ENCODE assay signal across 1 cellular context in the genomic region with DNA sequence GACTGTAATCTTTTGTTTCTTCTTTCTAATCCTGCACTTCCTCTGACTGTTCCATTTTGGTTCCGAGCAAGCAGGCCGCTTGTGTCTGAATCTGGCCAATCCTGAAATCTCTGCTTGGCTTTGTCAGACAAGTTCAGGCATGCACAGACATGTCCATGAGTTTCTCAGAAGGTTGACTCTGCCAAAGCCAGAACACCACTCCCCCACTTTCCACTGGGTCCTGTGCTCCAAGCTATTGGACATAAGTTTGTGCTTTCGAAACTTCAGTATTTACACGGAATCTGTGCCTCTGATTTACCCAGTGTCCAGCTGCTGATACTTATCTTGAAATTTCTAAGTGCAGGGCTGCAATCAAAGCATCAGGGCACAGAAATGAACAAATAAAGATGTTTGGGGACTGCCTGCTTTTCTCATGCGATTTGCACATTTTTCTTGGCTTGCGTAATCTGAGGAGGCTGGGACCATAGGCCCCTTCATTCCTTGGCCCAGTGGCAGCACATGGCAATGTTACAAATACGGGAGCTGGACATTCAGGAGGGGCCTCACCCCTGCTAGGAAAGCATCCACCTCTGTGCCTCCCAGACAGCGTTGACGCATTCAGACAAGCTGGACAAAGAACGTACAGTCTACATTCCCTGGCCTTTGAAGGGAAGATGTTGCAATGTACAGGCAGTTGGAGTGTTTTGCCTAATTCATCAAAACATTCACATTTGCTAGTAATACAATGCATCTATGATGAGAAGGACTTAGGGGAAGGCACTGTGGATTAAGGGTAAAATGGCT.
TF ChIP-seq lines count a peak whose summit lies in the region.

No MANE protein-coding gene starts in this region.

TF ChIP-seq in HepG2, 621 proteins besides CTCF, POLR2A, EP300 and RAD21 (continued from another document and continues in another):
- TF ChIP-seq, protein P1, sequence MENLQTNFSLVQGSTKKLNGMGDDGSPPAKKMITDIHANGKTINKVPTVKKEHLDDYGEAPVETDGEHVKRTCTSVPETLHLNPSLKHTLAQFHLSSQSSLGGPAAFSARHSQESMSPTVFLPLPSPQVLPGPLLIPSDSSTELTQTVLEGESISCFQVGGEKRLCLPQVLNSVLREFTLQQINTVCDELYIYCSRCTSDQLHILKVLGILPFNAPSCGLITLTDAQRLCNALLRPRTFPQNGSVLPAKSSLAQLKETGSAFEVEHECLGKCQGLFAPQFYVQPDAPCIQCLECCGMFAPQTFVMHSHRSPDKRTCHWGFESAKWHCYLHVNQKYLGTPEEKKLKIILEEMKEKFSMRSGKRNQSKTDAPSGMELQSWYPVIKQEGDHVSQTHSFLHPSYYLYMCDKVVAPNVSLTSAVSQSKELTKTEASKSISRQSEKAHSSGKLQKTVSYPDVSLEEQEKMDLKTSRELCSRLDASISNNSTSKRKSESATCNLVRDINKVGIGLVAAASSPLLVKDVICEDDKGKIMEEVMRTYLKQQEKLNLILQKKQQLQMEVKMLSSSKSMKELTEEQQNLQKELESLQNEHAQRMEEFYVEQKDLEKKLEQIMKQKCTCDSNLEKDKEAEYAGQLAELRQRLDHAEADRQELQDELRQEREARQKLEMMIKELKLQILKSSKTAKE (CRISPR knock-in tag; IDR thresholded peaks at IDR 0.05; ENCODE audit: borderline replicate concordance) = peak; percentile 84; the same call in 1 of the 2 replicates
- TF ChIP-seq RARA (CRISPR knock-in tag; IDR thresholded peaks at IDR 0.05) (no peak; the same call in 1 of the 2 replicates), MXI1 (IDR thresholded peaks at IDR 0.05; ENCODE audit: borderline replicate concordance, low read depth, low read length) (peak; percentile 44; the same call in 1 of the 3 replicates), KDM5B (CRISPR knock-in tag; IDR thresholded peaks at IDR 0.05; ENCODE audit: borderline replicate concordance) (no peak), STAT5B (CRISPR knock-in tag; IDR thresholded peaks at IDR 0.05) (no peak; the same call in 1 of the 2 replicates), HIVEP1 (CRISPR knock-in tag; IDR thresholded peaks at IDR 0.05) (no peak), WIZ (CRISPR knock-in tag; IDR thresholded peaks at IDR 0.05) (peak; percentile 91), ARID3A (IDR thresholded peaks at IDR 0.05; ENCODE audit: low read depth, low read length) (peak; percentile 79), ONECUT2 (CRISPR knock-in tag; IDR thresholded peaks at IDR 0.05) (no peak), KDM6A (CRISPR knock-in tag; IDR thresholded peaks at IDR 0.05; ENCODE audit: low read depth) (peak; percentile 46), PCBP1 (IDR thresholded peaks at IDR 0.05; ENCODE audit: borderline replicate concordance, low read depth, low read length) (no peak), ELF3 (CRISPR knock-in tag; IDR thresholded peaks at IDR 0.05) (peak; percentile 2), TOPORS (CRISPR knock-in tag; IDR thresholded peaks at IDR 0.05) (peak; percentile 77; the same call in 1 of the 2 replicates), THYN1 (CRISPR knock-in tag; IDR thresholded peaks at IDR 0.05; ENCODE audit: borderline replicate concordance, low read depth) (no peak; the same call in 1 of the 2 replicates), ZNF816 (CRISPR knock-in tag; IDR thresholded peaks at IDR 0.05; ENCODE audit: borderline replicate concordance) (no peak), HHEX (CRISPR knock-in tag; IDR thresholded peaks at IDR 0.05) (peak; percentile 35; the same call in 1 of the 2 replicates), MAX (IDR thresholded peaks at IDR 0.05) (peak; percentile 90), EED (CRISPR knock-in tag; IDR thresholded peaks at IDR 0.05) (no peak), AFF4 (CRISPR knock-in tag; IDR thresholded peaks at IDR 0.05) (no peak), NFE2 (CRISPR knock-in tag; IDR thresholded peaks at IDR 0.05) (no peak), ZNF205 (CRISPR knock-in tag; IDR thresholded peaks at IDR 0.05) (peak; percentile 66; the same call in 1 of the 2 replicates), SSRP1 (CRISPR knock-in tag; IDR thresholded peaks at IDR 0.05) (peak; percentile 37; the same call in 1 of the 2 replicates), CENPBD1 (CRISPR knock-in tag; IDR thresholded peaks at IDR 0.05; ENCODE audit: borderline replicate concordance, low read depth) (no peak), ZNF687 (CRISPR knock-in tag; IDR thresholded peaks at IDR 0.05) (peak; percentile 52; the same call in 1 of the 2 replicates), ZNF446 (CRISPR knock-in tag; IDR thresholded peaks at IDR 0.05) (no peak), ZNF232 (CRISPR knock-in tag; IDR thresholded peaks at IDR 0.05; ENCODE audit: borderline replicate concordance) (peak; percentile 76; the same call in 1 of the 2 replicates)
- TF ChIP-seq, protein P2, sequence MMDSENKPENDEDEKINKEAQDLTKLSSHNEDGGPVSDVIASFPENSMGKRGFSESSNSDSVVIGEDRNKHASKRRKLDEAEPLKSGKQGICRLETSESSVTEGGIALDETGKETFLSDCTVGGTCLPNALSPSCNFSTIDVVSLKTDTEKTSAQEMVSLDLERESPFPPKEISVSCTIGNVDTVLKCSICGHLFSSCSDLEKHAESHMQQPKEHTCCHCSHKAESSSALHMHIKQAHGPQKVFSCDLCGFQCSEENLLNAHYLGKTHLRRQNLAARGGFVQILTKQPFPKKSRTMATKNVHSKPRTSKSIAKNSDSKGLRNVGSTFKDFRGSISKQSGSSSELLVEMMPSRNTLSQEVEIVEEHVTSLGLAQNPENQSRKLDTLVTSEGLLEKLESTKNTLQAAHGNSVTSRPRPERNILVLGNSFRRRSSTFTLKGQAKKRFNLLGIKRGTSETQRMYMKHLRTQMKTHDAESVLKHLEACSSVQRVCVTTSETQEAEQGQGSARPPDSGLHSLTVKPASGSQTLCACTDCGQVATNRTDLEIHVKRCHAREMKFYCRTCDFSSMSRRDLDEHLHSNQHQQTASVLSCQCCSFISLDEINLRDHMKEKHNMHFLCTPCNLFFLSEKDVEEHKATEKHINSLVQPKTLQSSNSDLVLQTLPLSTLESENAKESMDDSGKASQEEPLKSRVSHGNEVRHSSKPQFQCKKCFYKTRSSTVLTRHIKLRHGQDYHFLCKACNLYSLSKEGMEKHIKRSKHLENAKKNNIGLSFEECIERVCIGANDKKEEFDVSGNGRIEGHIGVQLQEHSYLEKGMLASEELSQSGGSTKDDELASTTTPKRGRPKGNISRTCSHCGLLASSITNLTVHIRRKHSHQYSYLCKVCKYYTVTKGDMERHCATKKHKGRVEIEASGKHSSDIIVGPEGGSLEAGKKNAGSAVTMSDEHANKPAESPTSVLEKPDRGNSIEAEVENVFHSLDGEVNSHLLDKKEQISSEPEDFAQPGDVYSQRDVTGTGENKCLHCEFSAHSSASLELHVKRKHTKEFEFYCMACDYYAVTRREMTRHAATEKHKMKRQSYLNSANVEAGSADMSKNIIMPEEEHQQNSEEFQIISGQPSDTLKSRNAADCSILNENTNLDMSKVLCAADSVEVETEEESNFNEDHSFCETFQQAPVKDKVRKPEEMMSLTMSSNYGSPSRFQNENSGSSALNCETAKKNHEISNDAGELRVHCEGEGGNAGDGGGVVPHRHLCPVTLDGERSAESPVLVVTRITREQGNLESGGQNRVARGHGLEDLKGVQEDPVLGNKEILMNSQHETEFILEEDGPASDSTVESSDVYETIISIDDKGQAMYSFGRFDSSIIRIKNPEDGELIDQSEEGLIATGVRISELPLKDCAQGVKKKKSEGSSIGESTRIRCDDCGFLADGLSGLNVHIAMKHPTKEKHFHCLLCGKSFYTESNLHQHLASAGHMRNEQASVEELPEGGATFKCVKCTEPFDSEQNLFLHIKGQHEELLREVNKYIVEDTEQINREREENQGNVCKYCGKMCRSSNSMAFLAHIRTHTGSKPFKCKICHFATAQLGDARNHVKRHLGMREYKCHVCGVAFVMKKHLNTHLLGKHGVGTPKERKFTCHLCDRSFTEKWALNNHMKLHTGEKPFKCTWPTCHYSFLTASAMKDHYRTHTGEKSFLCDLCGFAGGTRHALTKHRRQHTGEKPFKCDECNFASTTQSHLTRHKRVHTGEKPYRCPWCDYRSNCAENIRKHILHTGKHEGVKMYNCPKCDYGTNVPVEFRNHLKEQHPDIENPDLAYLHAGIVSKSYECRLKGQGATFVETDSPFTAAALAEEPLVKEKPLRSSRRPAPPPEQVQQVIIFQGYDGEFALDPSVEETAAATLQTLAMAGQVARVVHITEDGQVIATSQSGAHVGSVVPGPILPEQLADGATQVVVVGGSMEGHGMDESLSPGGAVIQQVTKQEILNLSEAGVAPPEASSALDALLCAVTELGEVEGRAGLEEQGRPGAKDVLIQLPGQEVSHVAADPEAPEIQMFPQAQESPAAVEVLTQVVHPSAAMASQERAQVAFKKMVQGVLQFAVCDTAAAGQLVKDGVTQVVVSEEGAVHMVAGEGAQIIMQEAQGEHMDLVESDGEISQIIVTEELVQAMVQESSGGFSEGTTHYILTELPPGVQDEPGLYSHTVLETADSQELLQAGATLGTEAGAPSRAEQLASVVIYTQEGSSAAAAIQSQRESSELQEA (CRISPR knock-in tag; IDR thresholded peaks at IDR 0.05; ENCODE audit: not compliant biosample characterization) = no peak
- TF ChIP-seq, protein P3, sequence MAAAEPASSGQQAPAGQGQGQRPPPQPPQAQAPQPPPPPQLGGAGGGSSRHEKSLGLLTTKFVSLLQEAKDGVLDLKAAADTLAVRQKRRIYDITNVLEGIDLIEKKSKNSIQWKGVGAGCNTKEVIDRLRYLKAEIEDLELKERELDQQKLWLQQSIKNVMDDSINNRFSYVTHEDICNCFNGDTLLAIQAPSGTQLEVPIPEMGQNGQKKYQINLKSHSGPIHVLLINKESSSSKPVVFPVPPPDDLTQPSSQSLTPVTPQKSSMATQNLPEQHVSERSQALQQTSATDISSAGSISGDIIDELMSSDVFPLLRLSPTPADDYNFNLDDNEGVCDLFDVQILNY (CRISPR knock-in tag; conservative IDR thresholded peaks at IDR 0.05) = no peak
